ENCODE assay signal across 14 cellular contexts in genomic region chr6:53281518-53282215, GRCh38.
DNase-seq lines count a peak whose midpoint lies in the region; ATAC-seq and TF ChIP-seq lines count a peak whose summit lies in the region.
"Had no signal": no experiment of that assay in that cellular context is flagged by ENCODE, and none has a peak within 500 bp of the region (broad histone marks: within the 10 kb centered on the region; RNA-seq: fewer than 3 reads in every experiment).

No MANE protein-coding gene starts in this region.

- DNase-seq in CD8-positive, alpha-beta memory T cell: no peak
- DNase-seq in mesothelial cell of epicardium (ENCODE audit: low spot score in 2 of 2, unreplicated experiment in 2 of 2): no peak
- DNase-seq in DMS53 treated with DMSO at 0.1 percent for 48 hours (lab: John Stamatoyannopoulos, UW; ENCODE audit: unreplicated experiment): no peak
- DNase-seq in HK-2 (ENCODE audit: unreplicated experiment): no peak
- no peak for DNase-seq in GM23248
- DNase-seq: activated CD4-positive, alpha-beta T cell treated with anti-CD3 and anti-CD28 coated beads, Interleukin-2, amount 50 U/mL, for 1 hour; amniotic stem cell; COR-L47; NCI-H146; stimulated activated CD4-positive, alpha-beta T cell treated with anti-CD3 and anti-CD28 coated beads, Interleukin-15, amount 100 ng/mL, for 24 hours had no signal

- H3K36me3 ChIP-seq in CD8-positive, alpha-beta memory T cell (ENCODE audit: insufficient read depth, low read length): peaks cover 9% of the 10 kb centered on the region
- H3K36me3 ChIP-seq in GM23248 (ENCODE audit: low read depth): no peaks in the 10 kb centered on the region

- no peaks in the 10 kb centered on the region for H3K27me3 Mint-ChIP-seq in CD8-positive, alpha-beta memory T cell
- no peaks in the 10 kb centered on the region for H3K27me3 Mint-ChIP-seq in IgD-negative memory B cell
- no peaks in the 10 kb centered on the region for H3K27me3 Mint-ChIP-seq in mesothelial cell of epicardium (ENCODE audit: low read depth)

- H2AFZ ChIP-seq in GM23248: no peak overlapping the region

- H3K9me3 Mint-ChIP-seq in CD8-positive, alpha-beta memory T cell: no peaks in the 10 kb centered on the region
- H3K9me3 Mint-ChIP-seq in IgD-negative memory B cell (no peaks in the 10 kb centered on the region), mesothelial cell of epicardium (no peaks in the 10 kb centered on the region)

- H3K4me2 ChIP-seq in GM23248 (ENCODE audit: unreplicated experiment): no peak overlapping the region

- H3K4me1 Mint-ChIP-seq in CD8-positive, alpha-beta memory T cell: peaks cover 59 to 89% (median 81%) of the 10 kb centered on the region in 3 donors
- H3K4me1 Mint-ChIP-seq in IgD-negative memory B cell (peaks cover 60 to 78% (median 61%) of the 10 kb centered on the region in 3 donors), mesothelial cell of epicardium (peaks cover 11% of the 10 kb centered on the region)

- H3K4me3 ChIP-seq in CD8-positive, alpha-beta memory T cell (ENCODE audit: low read length): no peak overlapping the region
- H3K4me3 ChIP-seq in GM23248: no peak overlapping the region
- H3K4me3 ChIP-seq: esophagus muscularis mucosa had no signal

- TF ChIP-seq CTCF in mesothelial cell of epicardium (IDR thresholded peaks at IDR 0.05; ENCODE audit: unreplicated experiment): no peak

- H3K9ac ChIP-seq in GM23248: no peak overlapping the region

- peak overlapping the region in 6 of 8 donors; percentile 22 to 71 (median 60) for H3K27ac Mint-ChIP-seq in CD8-positive, alpha-beta memory T cell
- H3K27ac Mint-ChIP-seq in IgD-negative memory B cell: peak overlapping the region; percentile 31 to 69 (median 57)
- H3K27ac Mint-ChIP-seq in mesothelial cell of epicardium: peak overlapping the region; percentile 60

- H3K9me2 ChIP-seq in GM23248 (ENCODE audit: insufficient read depth): no peaks in the 10 kb centered on the region

- WGBS in GM23248 (ENCODE audit: low coverage in 1 of 2, low lambda C conversion rate in 2 of 2, missing lambda C conversion rate in 2 of 2), 2 experiments: 96 to 98% methylated on average over 3 of the region's 3 CpGs

- H3K4me3 Mint-ChIP-seq in CD8-positive, alpha-beta memory T cell: peak overlapping the region in 4 of 7 donors; percentile 15 to 58 (median 28)
- peak overlapping the region in 3 of 4 donors; percentile 52 to 85 (median 62) for H3K4me3 Mint-ChIP-seq in IgD-negative memory B cell
- H3K4me3 Mint-ChIP-seq in mesothelial cell of epicardium: no peak overlapping the region

- no peak overlapping the region for H3K27ac ChIP-seq in CD8-positive, alpha-beta memory T cell (ENCODE audit: low read depth, low read length)
- H3K27ac ChIP-seq in GM23248: no peak overlapping the region

- peaks cover 4 to 78% (median 20%) of the 10 kb centered on the region in 3 donors for H3K36me3 Mint-ChIP-seq in CD8-positive, alpha-beta memory T cell
- H3K36me3 Mint-ChIP-seq in IgD-negative memory B cell (peaks cover 13% of the 10 kb centered on the region), mesothelial cell of epicardium (peaks cover 20% of the 10 kb centered on the region)

- no peaks in the 10 kb centered on the region for H3K27me3 ChIP-seq in CD8-positive, alpha-beta memory T cell (ENCODE audit: insufficient read depth, low read length, poor library complexity, severe bottlenecking)
- no peaks in the 10 kb centered on the region for H3K27me3 ChIP-seq in GM23248 (replicated peaks; ENCODE audit: insufficient read depth)
- H3K27me3 ChIP-seq: esophagus muscularis mucosa had no signal

- H3K4me1 ChIP-seq in CD8-positive, alpha-beta memory T cell (ENCODE audit: insufficient read depth, low read length): peaks cover 14% of the 10 kb centered on the region
- peaks cover 10% of the 10 kb centered on the region for H3K4me1 ChIP-seq in GM23248 (ENCODE audit: insufficient read depth)

- peaks cover 32% of the 10 kb centered on the region for H3K79me2 ChIP-seq in GM23248 (ENCODE audit: insufficient read depth)

- ATAC-seq in GM19452 (IDR thresholded peaks at IDR 0.05; ENCODE audit: unreplicated experiment) (peak; percentile 58), HG02623 (IDR thresholded peaks at IDR 0.05; ENCODE audit: unreplicated experiment) (no peak)

- no peaks in the 10 kb centered on the region for H4K20me1 ChIP-seq in GM23248 (ENCODE audit: insufficient read depth)

- POLR2A ChIA-PET in CD8-positive, alpha-beta memory T cell (lab: Charles Lee): no interaction called here

- no peaks in the 10 kb centered on the region for H3K9me3 ChIP-seq in CD8-positive, alpha-beta memory T cell (ENCODE audit: low read length)
- no peaks in the 10 kb centered on the region for H3K9me3 ChIP-seq in GM23248 (ENCODE audit: low read depth)
- H3K9me3 ChIP-seq: esophagus muscularis mucosa had no signal

- in situ Hi-C loops in GM23248 (cut with MboI): no loop called here

- H3F3A ChIP-seq in GM23248 (ENCODE audit: insufficient read depth): peaks cover 7% of the 10 kb centered on the region; the same call in 1 of the 2 replicates

- CTCF ChIA-PET in CD8-positive, alpha-beta memory T cell (lab: Charles Lee): interaction anchor here (1.3 kb wide), 1 partner anchor 13 kb away, joined by 4 read pairs; no protein-coding TSS in a partner anchor
